Comparison of ENCODE assay signal across 22 cellular contexts in the genomic region with DNA sequence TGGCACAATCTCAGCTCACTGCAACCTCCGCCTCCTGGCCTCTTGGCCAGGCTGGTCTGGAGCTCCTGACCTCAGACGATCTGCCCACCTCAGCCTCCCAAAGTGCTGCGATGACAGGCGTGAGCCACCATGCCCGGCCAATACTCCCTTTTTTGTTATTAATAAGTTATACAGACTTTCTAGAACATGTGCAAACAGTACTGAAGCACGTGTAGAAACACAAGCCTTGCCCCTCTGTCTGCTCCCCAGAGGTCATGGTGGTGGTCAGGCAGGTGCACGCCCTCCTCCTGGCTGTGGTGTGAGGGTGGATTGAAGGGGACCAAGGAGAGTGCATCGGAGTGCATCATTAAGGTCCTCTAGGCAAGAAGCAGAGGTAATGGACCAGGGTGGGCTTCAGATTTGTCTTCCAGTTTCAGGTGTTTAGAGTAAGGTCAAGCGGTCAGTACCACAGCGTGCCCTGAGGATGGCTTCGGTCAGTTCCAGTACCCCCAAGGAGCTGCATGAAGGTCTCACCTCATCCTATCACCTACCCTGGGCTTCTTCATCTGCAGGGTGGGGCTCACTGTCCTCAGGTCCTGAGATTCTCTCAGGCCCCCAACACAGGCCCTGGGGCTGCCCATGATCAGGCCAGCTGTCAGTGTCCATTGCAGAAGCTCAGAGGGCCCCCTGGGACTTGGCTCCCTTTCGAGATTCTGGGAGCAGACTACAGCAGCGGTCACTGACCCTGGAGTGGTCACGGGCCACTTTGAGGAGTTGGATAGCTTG.
DNase-seq lines count a peak whose midpoint lies in the region; ATAC-seq and TF ChIP-seq lines count a peak whose summit lies in the region.
"Had no signal": no experiment of that assay in that cellular context is flagged by ENCODE, and none has a peak within 500 bp of the region (broad histone marks: within the 10 kb centered on the region; RNA-seq: fewer than 3 reads in every experiment).

No MANE protein-coding gene starts in this region.

- ATAC-seq in natural killer cell treated with Interleukin-12 subunit alpha and Interleukin-12 subunit beta and Interleukin-15 and Interleukin-18, amount 100 ng/mL, for 72 hours, result no peak
- ATAC-seq in natural killer cell, result no peak
- ATAC-seq in GM21717 (IDR thresholded peaks at IDR 0.05; ENCODE audit: unreplicated experiment), result no peak
- no peak for ATAC-seq in HG03520 (IDR thresholded peaks at IDR 0.05; ENCODE audit: unreplicated experiment)
- ATAC-seq in activated CD4-positive, CD25-positive, alpha-beta regulatory T cell treated with anti-CD3 and anti-CD28 coated beads, Interleukin-2, amount 50 U/mL, for 24 hours, result no peak
- ATAC-seq: A549 had no signal

- peaks cover 27% of the 10 kb centered on the region for H3F3A ChIP-seq in neural progenitor cell (ENCODE audit: low read depth)

- peaks cover 97% of the 10 kb centered on the region for H4K20me1 ChIP-seq in neural progenitor cell (ENCODE audit: low read depth)

- H3K27me3 ChIP-seq in neural progenitor cell, result no peaks in the 10 kb centered on the region
- H3K27me3 ChIP-seq: BE2C, Peyer's patch, SJCRH30 had no signal

- TF ChIP-seq CTCF in natural killer cell (IDR thresholded peaks at IDR 0.05) (no peak), endothelial cell (IDR thresholded peaks at IDR 0.05; ENCODE audit: unreplicated experiment) (no peak), neural progenitor cell (IDR thresholded peaks at IDR 0.05) (no peak)

- H3K9me3 Mint-ChIP-seq in natural killer cell treated with Interleukin-12 subunit alpha and Interleukin-12 subunit beta and Interleukin-15 and Interleukin-18, amount 100 ng/mL, for 72 hours, result no peaks in the 10 kb centered on the region
- no peaks in the 10 kb centered on the region for H3K9me3 Mint-ChIP-seq in natural killer cell
- no peaks in the 10 kb centered on the region for H3K9me3 Mint-ChIP-seq in endothelial cell (ENCODE audit: unreplicated experiment)
- no peaks in the 10 kb centered on the region for H3K9me3 Mint-ChIP-seq in neural progenitor cell

- no peaks in the 10 kb centered on the region for H3K4me1 Mint-ChIP-seq in natural killer cell treated with Interleukin-12 subunit alpha and Interleukin-12 subunit beta and Interleukin-15 and Interleukin-18, amount 100 ng/mL, for 72 hours (ENCODE audit: low read depth in 2 of 2)
- no peaks in the 10 kb centered on the region for H3K4me1 Mint-ChIP-seq in natural killer cell
- peaks cover 18% of the 10 kb centered on the region for H3K4me1 Mint-ChIP-seq in endothelial cell (ENCODE audit: unreplicated experiment)
- H3K4me1 Mint-ChIP-seq in neural progenitor cell, result peaks cover 73% of the 10 kb centered on the region

- H3K27me3 Mint-ChIP-seq in natural killer cell treated with Interleukin-12 subunit alpha and Interleukin-12 subunit beta and Interleukin-15 and Interleukin-18, amount 100 ng/mL, for 72 hours, result peaks cover 0 to 2% of the 10 kb centered on the region in 2 donors
- H3K27me3 Mint-ChIP-seq in natural killer cell (ENCODE audit: low read depth in 2 of 2) (peaks cover 4 to 5% of the 10 kb centered on the region in 2 donors), endothelial cell (ENCODE audit: unreplicated experiment) (peaks cover 11% of the 10 kb centered on the region), neural progenitor cell (ENCODE audit: insufficient read depth, low read depth) (peaks cover 10% of the 10 kb centered on the region)

- peaks cover 69% of the 10 kb centered on the region for H3K79me2 ChIP-seq in neural progenitor cell (ENCODE audit: low read depth)

- no peaks in the 10 kb centered on the region for H3K36me3 Mint-ChIP-seq in natural killer cell treated with Interleukin-12 subunit alpha and Interleukin-12 subunit beta and Interleukin-15 and Interleukin-18, amount 100 ng/mL, for 72 hours
- H3K36me3 Mint-ChIP-seq in natural killer cell, result no peaks in the 10 kb centered on the region
- H3K36me3 Mint-ChIP-seq in endothelial cell (ENCODE audit: low read depth, unreplicated experiment), result no peaks in the 10 kb centered on the region
- peaks cover 5% of the 10 kb centered on the region for H3K36me3 Mint-ChIP-seq in neural progenitor cell

- DNase-seq in natural killer cell treated with Interleukin-12 subunit alpha and Interleukin-12 subunit beta and Interleukin-15 and Interleukin-18, amount 100 ng/mL, for 72 hours (ENCODE audit: low spot score), result peak; percentile 48
- DNase-seq in natural killer cell (no peak), endothelial cell (ENCODE audit: low spot score) (no peak), neural progenitor cell (ENCODE audit: low spot score) (no peak), substantia nigra (lab: John Stamatoyannopoulos, UW) (no peak)
- DNase-seq: BE2C, DMS53, GDM1, KBM-7, MM.1S, NCI-H1048, NCI-H1417 treated with DMSO at 0.1 percent for 48 hours, NCI-H187 treated with DMSO at 0.1 percent for 48 hours, NCI-H345, NCI-H524, NCI-H82 had no signal

- no peak overlapping the region for H3K27ac ChIP-seq in neural progenitor cell
- no peak overlapping the region for H3K27ac ChIP-seq in substantia nigra (ENCODE audit: low read depth, low read length, poor library complexity, severe bottlenecking)
- H3K27ac ChIP-seq: Peyer's patch, SJCRH30 had no signal

- H3K4me1 ChIP-seq in neural progenitor cell, result peaks cover 52% of the 10 kb centered on the region
- H3K4me1 ChIP-seq: Peyer's patch had no signal

- no peak overlapping the region for H2AFZ ChIP-seq in neural progenitor cell (replicated peaks)

- no peak overlapping the region for H3K4me3 ChIP-seq in neural progenitor cell
- H3K4me3 ChIP-seq: A549, Peyer's patch, SJCRH30 had no signal

- no peak overlapping the region for H3K4me2 ChIP-seq in neural progenitor cell
- H3K4me2 ChIP-seq: A549 had no signal

- no peaks in the 10 kb centered on the region for H3K36me3 ChIP-seq in neural progenitor cell
- H3K36me3 ChIP-seq: BE2C, Peyer's patch had no signal

- no peak overlapping the region for H3K4me3 Mint-ChIP-seq in natural killer cell treated with Interleukin-12 subunit alpha and Interleukin-12 subunit beta and Interleukin-15 and Interleukin-18, amount 100 ng/mL, for 72 hours
- no peak overlapping the region for H3K4me3 Mint-ChIP-seq in natural killer cell
- no peak overlapping the region for H3K4me3 Mint-ChIP-seq in endothelial cell (ENCODE audit: unreplicated experiment)
- H3K4me3 Mint-ChIP-seq in neural progenitor cell, result no peak overlapping the region

- H3K27ac Mint-ChIP-seq in natural killer cell treated with Interleukin-12 subunit alpha and Interleukin-12 subunit beta and Interleukin-15 and Interleukin-18, amount 100 ng/mL, for 72 hours, result no peak overlapping the region
- H3K27ac Mint-ChIP-seq in natural killer cell, result no peak overlapping the region
- peak overlapping the region; percentile 13 for H3K27ac Mint-ChIP-seq in endothelial cell (ENCODE audit: unreplicated experiment)
- H3K27ac Mint-ChIP-seq in neural progenitor cell, result peak overlapping the region; percentile 63

- H3K9me3 ChIP-seq in neural progenitor cell (ENCODE audit: low read depth), result no peaks in the 10 kb centered on the region
- H3K9me3 ChIP-seq: A549, BE2C, Peyer's patch, SJCRH30 had no signal

- H3K9ac ChIP-seq in neural progenitor cell, result no peak overlapping the region

- intact Hi-C loops in natural killer cell (cut with micrococcal nuclease), result no loop called here

Comparison
In these comparisons a context has a peak if more than half of its experiments do, and no peak if none do; other contexts are left out.
1. H3K27ac Mint-ChIP-seq: peak in endothelial cell (single experiment) and neural progenitor cell (single experiment); none in natural killer cell treated with Interleukin-12 subunit alpha and Interleukin-12 subunit beta and Interleukin-15 and Interleukin-18, amount 100 ng/mL, for 72 hours (0 of 2) and natural killer cell (0 of 2).